ENCODE assay signal across 1 cellular context in genomic region chr10:51074238-51075028, GRCh38.
TF ChIP-seq lines count a peak whose summit lies in the region.

Gene PRKG1, plus strand, starts transcription at chr10:51074487.

TF ChIP-seq in IMR-90, 13 proteins besides CTCF, POLR2A, EP300 and RAD21 (continued from another document):
- TF ChIP-seq MXI1 (IDR thresholded peaks at IDR 0.05; ENCODE audit: borderline replicate concordance, low read depth, low read length) (0 out of 2 replicates have a peak, but pooled peaks have one; percentile 12), SMC3 (IDR thresholded peaks at IDR 0.05; ENCODE audit: low read depth, low read length) (no peak; the same call in 1 of the 2 replicates), CEBPB (IDR thresholded peaks at IDR 0.05; ENCODE audit: low read depth, low read length) (no peak)
